In genomic region chr3:41213563-41213962, GRCh38 we compare ENCODE assay signal across 24 cellular contexts. TPM values are rescaled to one million over a fixed set of nuclear protein-coding genes. Genes with fewer than 3 reads are reported as not detected.
A peak's percentile ranks its signal among the peaks of the same experiment; 100 is the strongest.
DNase-seq lines count a peak whose midpoint lies in the region; ATAC-seq and TF ChIP-seq lines count a peak whose summit lies in the region.
"Had no signal": no experiment of that assay in that cellular context is flagged by ENCODE, and none has a peak within 500 bp of the region (broad histone marks: within the 10 kb centered on the region; RNA-seq: fewer than 3 reads in every experiment).

No MANE protein-coding gene starts in this region.

- peak overlapping the region; percentile 7 for H3K4me3 Mint-ChIP-seq in CD8-positive, alpha-beta T cell
- H3K4me3 Mint-ChIP-seq in IgD-negative memory B cell: peak overlapping the region in 2 of 4 donors; percentile 53 to 61
- H3K4me3 Mint-ChIP-seq in effector memory CD8-positive, alpha-beta T cell: peak overlapping the region; percentile 1 to 50
- peak overlapping the region; percentile 26 for H3K4me3 Mint-ChIP-seq in natural killer cell treated with Interleukin-12 subunit alpha and Interleukin-12 subunit beta and Interleukin-15 and Interleukin-18, amount 100 ng/mL, for 72 hours
- H3K4me3 Mint-ChIP-seq in HFFc6: no peak overlapping the region; the same call in 1 of the 2 replicates
- H3K4me3 Mint-ChIP-seq: T-helper 2 cell treated with Interferon-gamma antibody and Interleukin-4, amounts not matched to agents 5 μg/mL and 100 μg/mL, for 36 hours had no signal

- H3K9me3 ChIP-seq in CD8-positive, alpha-beta T cell (ENCODE audit: low read length): no peaks in the 10 kb centered on the region
- H3K9me3 ChIP-seq: heart right ventricle, left ventricle myocardium inferior, psoas muscle, SK-N-SH had no signal

- no peak for TF ChIP-seq CTCF in CD8-positive, alpha-beta T cell (IDR thresholded peaks at IDR 0.05)
- TF ChIP-seq CTCF in HFFc6 (IDR thresholded peaks at IDR 0.05): no peak

- peaks cover 73% of the 10 kb centered on the region for H3K4me1 ChIP-seq in CD8-positive, alpha-beta T cell (ENCODE audit: insufficient read depth, low read length)

- POLR2A ChIA-PET in CD8-positive, alpha-beta T cell (lab: Charles Lee): interaction anchor here (9.1 kb wide), 1 partner anchor 14 kb away, joined by 60 read pairs; the partner anchor contains the start of gene CTNNB1

- no peak overlapping the region for H3K27ac ChIP-seq in CD8-positive, alpha-beta T cell (ENCODE audit: low read depth, low read length)
- H3K27ac ChIP-seq: heart right ventricle, KMS-11, left ventricle myocardium inferior, psoas muscle, RWPE1, skin epidermis had no signal

- ATAC-seq in CD8-positive, alpha-beta T cell: no peak
- ATAC-seq in effector memory CD8-positive, alpha-beta T cell (replicated peaks): no peak
- ATAC-seq in natural killer cell treated with Interleukin-12 subunit alpha and Interleukin-12 subunit beta and Interleukin-15 and Interleukin-18, amount 100 ng/mL, for 72 hours: no peak
- ATAC-seq: psoas muscle; stimulated activated naive CD8-positive, alpha-beta T cell treated with anti-CD3 and anti-CD28 coated beads, Interleukin-15, Interleukin-2, amounts not matched to agents 100 U/mL and 50 U/mL, for 24 hours had no signal

- DNase-seq in CD8-positive, alpha-beta T cell: no peak
- DNase-seq in effector memory CD8-positive, alpha-beta T cell: no peak
- DNase-seq in natural killer cell treated with Interleukin-12 subunit alpha and Interleukin-12 subunit beta and Interleukin-15 and Interleukin-18, amount 100 ng/mL, for 72 hours (ENCODE audit: low spot score): no peak
- DNase-seq in HFFc6 (no peak), DMS79 treated with DMSO at 0.1 percent for 48 hours (lab: John Stamatoyannopoulos, UW) (no peak)
- no peak for DNase-seq in stimulated activated CD4-positive, alpha-beta T cell treated with anti-CD3 and anti-CD28 coated beads, Interleukin-4, amount 100 ng/mL, for 4 hours
- DNase-seq: activated CD8-positive, alpha-beta memory T cell treated with anti-CD3 and anti-CD28 coated beads for 24 hours; cortex of kidney; heart right ventricle; left ventricle myocardium inferior; midbrain; MV-4-11; NCI-H1694; NCI-H2171 treated with DMSO at 0.1 percent for 48 hours; NCI-H526 treated with DMSO at 0.1 percent for 48 hours; psoas muscle; SK-N-SH; stimulated activated CD4-positive, alpha-beta T cell treated with anti-CD3 and anti-CD28 coated beads, Interleukin-2, amount 100 ng/mL, for 48 hours; stimulated activated naive CD8-positive, alpha-beta T cell treated with anti-CD3 and anti-CD28 coated beads, Interleukin-15, Interleukin-2, amounts not matched to agents 100 U/mL and 50 U/mL, for 24 hours had no signal

- peaks cover 85% of the 10 kb centered on the region for H3K4me1 Mint-ChIP-seq in CD8-positive, alpha-beta T cell (ENCODE audit: low read depth)
- H3K4me1 Mint-ChIP-seq in IgD-negative memory B cell: peaks cover 57 to 76% (median 76%) of the 10 kb centered on the region in 3 donors
- H3K4me1 Mint-ChIP-seq in effector memory CD8-positive, alpha-beta T cell (ENCODE audit: low read depth in 2 of 2): peaks cover 55 to 77% of the 10 kb centered on the region in 2 donors
- peaks cover 61 to 67% of the 10 kb centered on the region in 2 donors for H3K4me1 Mint-ChIP-seq in natural killer cell treated with Interleukin-12 subunit alpha and Interleukin-12 subunit beta and Interleukin-15 and Interleukin-18, amount 100 ng/mL, for 72 hours (ENCODE audit: low read depth in 2 of 2)
- H3K4me1 Mint-ChIP-seq in HFFc6 (ENCODE audit: low read depth): peaks cover 75% of the 10 kb centered on the region

- H3K36me3 Mint-ChIP-seq in CD8-positive, alpha-beta T cell: peaks cover 23% of the 10 kb centered on the region
- H3K36me3 Mint-ChIP-seq in IgD-negative memory B cell: peaks cover 5% of the 10 kb centered on the region
- peaks cover 9% of the 10 kb centered on the region for H3K36me3 Mint-ChIP-seq in effector memory CD8-positive, alpha-beta T cell (ENCODE audit: insufficient read depth)
- H3K36me3 Mint-ChIP-seq in natural killer cell treated with Interleukin-12 subunit alpha and Interleukin-12 subunit beta and Interleukin-15 and Interleukin-18, amount 100 ng/mL, for 72 hours: no peaks in the 10 kb centered on the region
- H3K36me3 Mint-ChIP-seq in HFFc6 (ENCODE audit: low read depth): peaks cover 18% of the 10 kb centered on the region

- no peak overlapping the region for H3K27ac Mint-ChIP-seq in CD8-positive, alpha-beta T cell
- H3K27ac Mint-ChIP-seq in IgD-negative memory B cell: peak overlapping the region in 2 of 3 donors; percentile 18 to 35
- H3K27ac Mint-ChIP-seq in effector memory CD8-positive, alpha-beta T cell: no peak overlapping the region
- no peak overlapping the region for H3K27ac Mint-ChIP-seq in natural killer cell treated with Interleukin-12 subunit alpha and Interleukin-12 subunit beta and Interleukin-15 and Interleukin-18, amount 100 ng/mL, for 72 hours
- no peak overlapping the region; the same call in 1 of the 2 replicates for H3K27ac Mint-ChIP-seq in HFFc6
- H3K27ac Mint-ChIP-seq: T-helper 2 cell treated with Interferon-gamma antibody and Interleukin-4, amounts not matched to agents 5 μg/mL and 100 μg/mL, for 36 hours had no signal

- no peaks in the 10 kb centered on the region for H3K27me3 Mint-ChIP-seq in CD8-positive, alpha-beta T cell (ENCODE audit: low read depth)
- no peaks in the 10 kb centered on the region for H3K27me3 Mint-ChIP-seq in IgD-negative memory B cell
- no peaks in the 10 kb centered on the region for H3K27me3 Mint-ChIP-seq in effector memory CD8-positive, alpha-beta T cell
- H3K27me3 Mint-ChIP-seq in natural killer cell treated with Interleukin-12 subunit alpha and Interleukin-12 subunit beta and Interleukin-15 and Interleukin-18, amount 100 ng/mL, for 72 hours: no peaks in the 10 kb centered on the region
- no peaks in the 10 kb centered on the region for H3K27me3 Mint-ChIP-seq in HFFc6 (ENCODE audit: insufficient read depth)

- H3K36me3 ChIP-seq in CD8-positive, alpha-beta T cell (ENCODE audit: insufficient read depth, low read length): no peaks in the 10 kb centered on the region
- H3K36me3 ChIP-seq: left ventricle myocardium inferior had no signal

- intact Hi-C loops in CD8-positive, alpha-beta T cell (cut with DNase I, micrococcal nuclease): no loop called here

- H3K27me3 ChIP-seq in CD8-positive, alpha-beta T cell (ENCODE audit: insufficient read depth, low read length): no peaks in the 10 kb centered on the region
- H3K27me3 ChIP-seq: heart right ventricle had no signal

- no peaks in the 10 kb centered on the region for H3K9me3 Mint-ChIP-seq in CD8-positive, alpha-beta T cell
- H3K9me3 Mint-ChIP-seq in IgD-negative memory B cell (peaks cover 0 to 3% (median 0%) of the 10 kb centered on the region in 3 donors), HFFc6 (no peaks in the 10 kb centered on the region)
- H3K9me3 Mint-ChIP-seq in effector memory CD8-positive, alpha-beta T cell: no peaks in the 10 kb centered on the region
- no peaks in the 10 kb centered on the region for H3K9me3 Mint-ChIP-seq in natural killer cell treated with Interleukin-12 subunit alpha and Interleukin-12 subunit beta and Interleukin-15 and Interleukin-18, amount 100 ng/mL, for 72 hours
- H3K9me3 Mint-ChIP-seq: T-helper 2 cell treated with Interferon-gamma antibody and Interleukin-4, amounts not matched to agents 5 μg/mL and 100 μg/mL, for 36 hours had no signal

- H3K4me3 ChIP-seq in CD8-positive, alpha-beta T cell (ENCODE audit: low read depth, low read length): no peak overlapping the region
- H3K4me3 ChIP-seq: heart right ventricle, left ventricle myocardium inferior, psoas muscle, skin epidermis had no signal

- CTCF ChIA-PET in CD8-positive, alpha-beta T cell (lab: Charles Lee): interaction anchor here (0.7 kb wide), 1 partner anchor 30 kb away, joined by 3 read pairs; no protein-coding TSS in a partner anchor

RNA-seq across cellular contexts. Expression of gene CTNNB1, which starts 14.3 kb away (rescaled TPM):
- 100 to 1,000 TPM; 206 to 225 TPM for total RNA-seq in CD8-positive, alpha-beta T cell
- 45.7 TPM for polyA plus RNA-seq in IgD-negative memory B cell
- 100 to 1,000 TPM; 140 to 155 TPM for total RNA-seq in natural killer cell treated with Interleukin-12 subunit alpha and Interleukin-12 subunit beta and Interleukin-15 and Interleukin-18, amount 100 ng/mL, for 72 hours
- total RNA-seq in HFFc6 (2021; fragmentation: NEBNext Ultra II Directional; extraction: Animal tissue kit (Norgen Biotek cat#: 25700)): 100 to 1,000 TPM; 299 to 330 (median 312) TPM

Comparison
In these comparisons a context has a peak if more than half of its experiments do, and no peak if none do; other contexts are left out.
1. H3K27ac Mint-ChIP-seq: peak in IgD-negative memory B cell (2 of 3); none in CD8-positive, alpha-beta T cell (single experiment), effector memory CD8-positive, alpha-beta T cell (0 of 2), natural killer cell treated with Interleukin-12 subunit alpha and Interleukin-12 subunit beta and Interleukin-15 and Interleukin-18, amount 100 ng/mL, for 72 hours (0 of 2) and HFFc6 (single experiment).